In the genomic region with DNA sequence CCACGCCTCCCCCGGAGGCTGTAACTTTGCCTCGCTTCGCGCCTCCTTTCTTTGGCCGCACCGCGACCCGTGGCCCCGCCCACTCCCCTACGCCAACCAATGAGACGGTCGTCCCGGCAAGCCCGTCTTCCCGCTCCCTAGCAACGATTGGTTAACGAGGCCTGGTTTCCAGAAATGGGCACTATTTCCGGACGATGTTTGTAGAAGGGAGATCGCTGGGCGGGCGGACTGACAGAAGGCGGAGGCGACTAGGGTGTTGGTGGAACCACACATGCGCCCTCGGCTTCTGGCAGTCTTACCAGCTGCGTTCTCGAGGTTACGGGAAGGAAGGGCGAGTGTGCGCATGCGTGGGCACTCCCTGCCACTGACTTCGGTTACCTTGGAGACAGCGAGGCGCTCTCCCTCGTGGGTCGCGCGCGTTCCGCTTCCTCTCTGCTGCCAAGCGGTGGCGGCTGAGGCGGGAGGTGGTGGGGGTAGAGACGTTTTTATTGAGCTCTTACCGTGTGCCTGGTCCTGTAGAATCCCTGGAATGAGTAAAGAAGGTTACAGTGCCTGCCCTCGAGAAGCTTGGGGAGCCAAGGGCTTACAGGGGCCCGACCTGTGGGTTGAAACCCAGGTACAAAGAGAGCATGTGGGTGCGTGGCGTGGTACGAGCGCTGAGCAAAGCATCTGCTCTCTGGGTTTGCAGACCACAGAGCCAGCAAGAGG, we compare ENCODE assay signal across 1 cellular context.
A peak's percentile ranks its signal among the peaks of the same experiment; 100 is the strongest.
TF ChIP-seq lines count a peak whose summit lies in the region.

No MANE protein-coding gene starts in this region.

TF ChIP-seq in HepG2, 621 proteins besides CTCF, POLR2A, EP300 and RAD21 (continued from another document and continues in another):
- no peak for TF ChIP-seq ZNF597 (CRISPR knock-in tag; IDR thresholded peaks at IDR 0.05)
- TF ChIP-seq ZNF816 (CRISPR knock-in tag; IDR thresholded peaks at IDR 0.05; ENCODE audit: borderline replicate concordance), result no peak
- TF ChIP-seq, protein P1, sequence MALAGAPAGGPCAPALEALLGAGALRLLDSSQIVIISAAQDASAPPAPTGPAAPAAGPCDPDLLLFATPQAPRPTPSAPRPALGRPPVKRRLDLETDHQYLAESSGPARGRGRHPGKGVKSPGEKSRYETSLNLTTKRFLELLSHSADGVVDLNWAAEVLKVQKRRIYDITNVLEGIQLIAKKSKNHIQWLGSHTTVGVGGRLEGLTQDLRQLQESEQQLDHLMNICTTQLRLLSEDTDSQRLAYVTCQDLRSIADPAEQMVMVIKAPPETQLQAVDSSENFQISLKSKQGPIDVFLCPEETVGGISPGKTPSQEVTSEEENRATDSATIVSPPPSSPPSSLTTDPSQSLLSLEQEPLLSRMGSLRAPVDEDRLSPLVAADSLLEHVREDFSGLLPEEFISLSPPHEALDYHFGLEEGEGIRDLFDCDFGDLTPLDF (CRISPR knock-in tag; IDR thresholded peaks at IDR 0.05), result no peak; the same call in 1 of the 2 replicates
- no peak for TF ChIP-seq ZNF720 (CRISPR knock-in tag; IDR thresholded peaks at IDR 0.05)
- no peak for TF ChIP-seq ZC3H4 (CRISPR knock-in tag; IDR thresholded peaks at IDR 0.05; ENCODE audit: borderline replicate concordance)
- peak; percentile 46; the same call in 1 of the 2 replicates for TF ChIP-seq SMAD3 (CRISPR knock-in tag; IDR thresholded peaks at IDR 0.05)
- TF ChIP-seq, protein P2, sequence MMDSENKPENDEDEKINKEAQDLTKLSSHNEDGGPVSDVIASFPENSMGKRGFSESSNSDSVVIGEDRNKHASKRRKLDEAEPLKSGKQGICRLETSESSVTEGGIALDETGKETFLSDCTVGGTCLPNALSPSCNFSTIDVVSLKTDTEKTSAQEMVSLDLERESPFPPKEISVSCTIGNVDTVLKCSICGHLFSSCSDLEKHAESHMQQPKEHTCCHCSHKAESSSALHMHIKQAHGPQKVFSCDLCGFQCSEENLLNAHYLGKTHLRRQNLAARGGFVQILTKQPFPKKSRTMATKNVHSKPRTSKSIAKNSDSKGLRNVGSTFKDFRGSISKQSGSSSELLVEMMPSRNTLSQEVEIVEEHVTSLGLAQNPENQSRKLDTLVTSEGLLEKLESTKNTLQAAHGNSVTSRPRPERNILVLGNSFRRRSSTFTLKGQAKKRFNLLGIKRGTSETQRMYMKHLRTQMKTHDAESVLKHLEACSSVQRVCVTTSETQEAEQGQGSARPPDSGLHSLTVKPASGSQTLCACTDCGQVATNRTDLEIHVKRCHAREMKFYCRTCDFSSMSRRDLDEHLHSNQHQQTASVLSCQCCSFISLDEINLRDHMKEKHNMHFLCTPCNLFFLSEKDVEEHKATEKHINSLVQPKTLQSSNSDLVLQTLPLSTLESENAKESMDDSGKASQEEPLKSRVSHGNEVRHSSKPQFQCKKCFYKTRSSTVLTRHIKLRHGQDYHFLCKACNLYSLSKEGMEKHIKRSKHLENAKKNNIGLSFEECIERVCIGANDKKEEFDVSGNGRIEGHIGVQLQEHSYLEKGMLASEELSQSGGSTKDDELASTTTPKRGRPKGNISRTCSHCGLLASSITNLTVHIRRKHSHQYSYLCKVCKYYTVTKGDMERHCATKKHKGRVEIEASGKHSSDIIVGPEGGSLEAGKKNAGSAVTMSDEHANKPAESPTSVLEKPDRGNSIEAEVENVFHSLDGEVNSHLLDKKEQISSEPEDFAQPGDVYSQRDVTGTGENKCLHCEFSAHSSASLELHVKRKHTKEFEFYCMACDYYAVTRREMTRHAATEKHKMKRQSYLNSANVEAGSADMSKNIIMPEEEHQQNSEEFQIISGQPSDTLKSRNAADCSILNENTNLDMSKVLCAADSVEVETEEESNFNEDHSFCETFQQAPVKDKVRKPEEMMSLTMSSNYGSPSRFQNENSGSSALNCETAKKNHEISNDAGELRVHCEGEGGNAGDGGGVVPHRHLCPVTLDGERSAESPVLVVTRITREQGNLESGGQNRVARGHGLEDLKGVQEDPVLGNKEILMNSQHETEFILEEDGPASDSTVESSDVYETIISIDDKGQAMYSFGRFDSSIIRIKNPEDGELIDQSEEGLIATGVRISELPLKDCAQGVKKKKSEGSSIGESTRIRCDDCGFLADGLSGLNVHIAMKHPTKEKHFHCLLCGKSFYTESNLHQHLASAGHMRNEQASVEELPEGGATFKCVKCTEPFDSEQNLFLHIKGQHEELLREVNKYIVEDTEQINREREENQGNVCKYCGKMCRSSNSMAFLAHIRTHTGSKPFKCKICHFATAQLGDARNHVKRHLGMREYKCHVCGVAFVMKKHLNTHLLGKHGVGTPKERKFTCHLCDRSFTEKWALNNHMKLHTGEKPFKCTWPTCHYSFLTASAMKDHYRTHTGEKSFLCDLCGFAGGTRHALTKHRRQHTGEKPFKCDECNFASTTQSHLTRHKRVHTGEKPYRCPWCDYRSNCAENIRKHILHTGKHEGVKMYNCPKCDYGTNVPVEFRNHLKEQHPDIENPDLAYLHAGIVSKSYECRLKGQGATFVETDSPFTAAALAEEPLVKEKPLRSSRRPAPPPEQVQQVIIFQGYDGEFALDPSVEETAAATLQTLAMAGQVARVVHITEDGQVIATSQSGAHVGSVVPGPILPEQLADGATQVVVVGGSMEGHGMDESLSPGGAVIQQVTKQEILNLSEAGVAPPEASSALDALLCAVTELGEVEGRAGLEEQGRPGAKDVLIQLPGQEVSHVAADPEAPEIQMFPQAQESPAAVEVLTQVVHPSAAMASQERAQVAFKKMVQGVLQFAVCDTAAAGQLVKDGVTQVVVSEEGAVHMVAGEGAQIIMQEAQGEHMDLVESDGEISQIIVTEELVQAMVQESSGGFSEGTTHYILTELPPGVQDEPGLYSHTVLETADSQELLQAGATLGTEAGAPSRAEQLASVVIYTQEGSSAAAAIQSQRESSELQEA (CRISPR knock-in tag; IDR thresholded peaks at IDR 0.05; ENCODE audit: not compliant biosample characterization), result no peak
- TF ChIP-seq MED13 (CRISPR knock-in tag; IDR thresholded peaks at IDR 0.05), result no peak
- TF ChIP-seq ZMYM4 (CRISPR knock-in tag; IDR thresholded peaks at IDR 0.05), result peak; percentile 92
- no peak for TF ChIP-seq ZNF496 (CRISPR knock-in tag; IDR thresholded peaks at IDR 0.05; ENCODE audit: insufficient replicate concordance)
- TF ChIP-seq, protein P3, sequence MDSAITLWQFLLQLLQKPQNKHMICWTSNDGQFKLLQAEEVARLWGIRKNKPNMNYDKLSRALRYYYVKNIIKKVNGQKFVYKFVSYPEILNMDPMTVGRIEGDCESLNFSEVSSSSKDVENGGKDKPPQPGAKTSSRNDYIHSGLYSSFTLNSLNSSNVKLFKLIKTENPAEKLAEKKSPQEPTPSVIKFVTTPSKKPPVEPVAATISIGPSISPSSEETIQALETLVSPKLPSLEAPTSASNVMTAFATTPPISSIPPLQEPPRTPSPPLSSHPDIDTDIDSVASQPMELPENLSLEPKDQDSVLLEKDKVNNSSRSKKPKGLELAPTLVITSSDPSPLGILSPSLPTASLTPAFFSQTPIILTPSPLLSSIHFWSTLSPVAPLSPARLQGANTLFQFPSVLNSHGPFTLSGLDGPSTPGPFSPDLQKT (CRISPR knock-in tag; IDR thresholded peaks at IDR 0.05; ENCODE audit: borderline replicate concordance), result peak; percentile 100; the same call in 1 of the 2 replicates
- TF ChIP-seq, protein P4, sequence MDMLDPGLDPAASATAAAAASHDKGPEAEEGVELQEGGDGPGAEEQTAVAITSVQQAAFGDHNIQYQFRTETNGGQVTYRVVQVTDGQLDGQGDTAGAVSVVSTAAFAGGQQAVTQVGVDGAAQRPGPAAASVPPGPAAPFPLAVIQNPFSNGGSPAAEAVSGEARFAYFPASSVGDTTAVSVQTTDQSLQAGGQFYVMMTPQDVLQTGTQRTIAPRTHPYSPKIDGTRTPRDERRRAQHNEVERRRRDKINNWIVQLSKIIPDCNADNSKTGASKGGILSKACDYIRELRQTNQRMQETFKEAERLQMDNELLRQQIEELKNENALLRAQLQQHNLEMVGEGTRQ (IDR thresholded peaks at IDR 0.05; ENCODE audit: low read depth, low read length), result no peak
- TF ChIP-seq, protein P4 (CRISPR knock-in tag; IDR thresholded peaks at IDR 0.05; ENCODE audit: borderline replicate concordance), result peak; percentile 100; the same call in 1 of the 2 replicates
- peak; percentile 82; the same call in 1 of the 2 replicates for TF ChIP-seq YEATS2 (CRISPR knock-in tag; IDR thresholded peaks at IDR 0.05; ENCODE audit: borderline replicate concordance)
- TF ChIP-seq STAG1 (CRISPR knock-in tag; IDR thresholded peaks at IDR 0.05), result no peak
- TF ChIP-seq PRMT3 (CRISPR knock-in tag; IDR thresholded peaks at IDR 0.05; ENCODE audit: borderline replicate concordance, low read depth), result no peak
- TF ChIP-seq, protein P5, sequence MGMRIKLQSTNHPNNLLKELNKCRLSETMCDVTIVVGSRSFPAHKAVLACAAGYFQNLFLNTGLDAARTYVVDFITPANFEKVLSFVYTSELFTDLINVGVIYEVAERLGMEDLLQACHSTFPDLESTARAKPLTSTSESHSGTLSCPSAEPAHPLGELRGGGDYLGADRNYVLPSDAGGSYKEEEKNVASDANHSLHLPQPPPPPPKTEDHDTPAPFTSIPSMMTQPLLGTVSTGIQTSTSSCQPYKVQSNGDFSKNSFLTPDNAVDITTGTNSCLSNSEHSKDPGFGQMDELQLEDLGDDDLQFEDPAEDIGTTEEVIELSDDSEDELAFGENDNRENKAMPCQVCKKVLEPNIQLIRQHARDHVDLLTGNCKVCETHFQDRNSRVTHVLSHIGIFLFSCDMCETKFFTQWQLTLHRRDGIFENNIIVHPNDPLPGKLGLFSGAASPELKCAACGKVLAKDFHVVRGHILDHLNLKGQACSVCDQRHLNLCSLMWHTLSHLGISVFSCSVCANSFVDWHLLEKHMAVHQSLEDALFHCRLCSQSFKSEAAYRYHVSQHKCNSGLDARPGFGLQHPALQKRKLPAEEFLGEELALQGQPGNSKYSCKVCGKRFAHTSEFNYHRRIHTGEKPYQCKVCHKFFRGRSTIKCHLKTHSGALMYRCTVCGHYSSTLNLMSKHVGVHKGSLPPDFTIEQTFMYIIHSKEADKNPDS (CRISPR knock-in tag; IDR thresholded peaks at IDR 0.05), result no peak
- TF ChIP-seq ATRX (CRISPR knock-in tag; IDR thresholded peaks at IDR 0.05; ENCODE audit: borderline replicate concordance), result no peak
- TF ChIP-seq, protein P6, sequence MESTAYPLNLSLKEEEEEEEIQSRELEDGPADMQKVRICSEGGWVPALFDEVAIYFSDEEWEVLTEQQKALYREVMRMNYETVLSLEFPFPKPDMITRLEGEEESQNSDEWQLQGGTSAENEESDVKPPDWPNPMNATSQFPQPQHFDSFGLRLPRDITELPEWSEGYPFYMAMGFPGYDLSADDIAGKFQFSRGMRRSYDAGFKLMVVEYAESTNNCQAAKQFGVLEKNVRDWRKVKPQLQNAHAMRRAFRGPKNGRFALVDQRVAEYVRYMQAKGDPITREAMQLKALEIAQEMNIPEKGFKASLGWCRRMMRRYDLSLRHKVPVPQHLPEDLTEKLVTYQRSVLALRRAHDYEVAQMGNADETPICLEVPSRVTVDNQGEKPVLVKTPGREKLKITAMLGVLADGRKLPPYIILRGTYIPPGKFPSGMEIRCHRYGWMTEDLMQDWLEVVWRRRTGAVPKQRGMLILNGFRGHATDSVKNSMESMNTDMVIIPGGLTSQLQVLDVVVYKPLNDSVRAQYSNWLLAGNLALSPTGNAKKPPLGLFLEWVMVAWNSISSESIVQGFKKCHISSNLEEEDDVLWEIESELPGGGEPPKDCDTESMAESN (CRISPR knock-in tag; conservative IDR thresholded peaks at IDR 0.05), result 0 out of 2 replicates have a peak, but pooled peaks have one; percentile 6
- TF ChIP-seq FOXC1 (CRISPR knock-in tag; IDR thresholded peaks at IDR 0.05; ENCODE audit: borderline replicate concordance), result no peak
- peak; percentile 93 for TF ChIP-seq RFX3 (CRISPR knock-in tag; IDR thresholded peaks at IDR 0.05)
- TF ChIP-seq, protein P7, sequence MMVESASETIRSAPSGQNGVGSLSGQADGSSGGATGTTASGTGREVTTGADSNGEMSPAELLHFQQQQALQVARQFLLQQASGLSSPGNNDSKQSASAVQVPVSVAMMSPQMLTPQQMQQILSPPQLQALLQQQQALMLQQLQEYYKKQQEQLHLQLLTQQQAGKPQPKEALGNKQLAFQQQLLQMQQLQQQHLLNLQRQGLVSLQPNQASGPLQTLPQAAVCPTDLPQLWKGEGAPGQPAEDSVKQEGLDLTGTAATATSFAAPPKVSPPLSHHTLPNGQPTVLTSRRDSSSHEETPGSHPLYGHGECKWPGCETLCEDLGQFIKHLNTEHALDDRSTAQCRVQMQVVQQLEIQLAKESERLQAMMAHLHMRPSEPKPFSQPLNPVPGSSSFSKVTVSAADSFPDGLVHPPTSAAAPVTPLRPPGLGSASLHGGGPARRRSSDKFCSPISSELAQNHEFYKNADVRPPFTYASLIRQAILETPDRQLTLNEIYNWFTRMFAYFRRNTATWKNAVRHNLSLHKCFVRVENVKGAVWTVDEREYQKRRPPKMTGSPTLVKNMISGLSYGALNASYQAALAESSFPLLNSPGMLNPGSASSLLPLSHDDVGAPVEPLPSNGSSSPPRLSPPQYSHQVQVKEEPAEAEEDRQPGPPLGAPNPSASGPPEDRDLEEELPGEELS (CRISPR knock-in tag; IDR thresholded peaks at IDR 0.05), result no peak
- 0 out of 2 replicates have a peak, but pooled peaks have one; percentile 39 for TF ChIP-seq RNF2 (conservative IDR thresholded peaks at IDR 0.05; ENCODE audit: low read depth)
- TF ChIP-seq ZNF781 (CRISPR knock-in tag; IDR thresholded peaks at IDR 0.05; ENCODE audit: borderline replicate concordance, not compliant biosample characterization), result no peak
- TF ChIP-seq, protein P8, sequence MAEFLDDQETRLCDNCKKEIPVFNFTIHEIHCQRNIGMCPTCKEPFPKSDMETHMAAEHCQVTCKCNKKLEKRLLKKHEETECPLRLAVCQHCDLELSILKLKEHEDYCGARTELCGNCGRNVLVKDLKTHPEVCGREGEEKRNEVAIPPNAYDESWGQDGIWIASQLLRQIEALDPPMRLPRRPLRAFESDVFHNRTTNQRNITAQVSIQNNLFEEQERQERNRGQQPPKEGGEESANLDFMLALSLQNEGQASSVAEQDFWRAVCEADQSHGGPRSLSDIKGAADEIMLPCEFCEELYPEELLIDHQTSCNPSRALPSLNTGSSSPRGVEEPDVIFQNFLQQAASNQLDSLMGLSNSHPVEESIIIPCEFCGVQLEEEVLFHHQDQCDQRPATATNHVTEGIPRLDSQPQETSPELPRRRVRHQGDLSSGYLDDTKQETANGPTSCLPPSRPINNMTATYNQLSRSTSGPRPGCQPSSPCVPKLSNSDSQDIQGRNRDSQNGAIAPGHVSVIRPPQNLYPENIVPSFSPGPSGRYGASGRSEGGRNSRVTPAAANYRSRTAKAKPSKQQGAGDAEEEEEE (CRISPR knock-in tag; IDR thresholded peaks at IDR 0.05; ENCODE audit: borderline replicate concordance), result no peak; the same call in 1 of the 2 replicates
- peak; percentile 55; the same call in 1 of the 2 replicates for TF ChIP-seq GATAD1 (CRISPR knock-in tag; IDR thresholded peaks at IDR 0.05)
- peak; percentile 63 for TF ChIP-seq GABPB1 (CRISPR knock-in tag; IDR thresholded peaks at IDR 0.05)
